ENCODE assay signal across 1 cellular context in genomic region chr7:84821671-84822534, GRCh38.
TF ChIP-seq lines count a peak whose summit lies in the region.

No MANE protein-coding gene starts in this region.

TF ChIP-seq in K562, 482 proteins besides CTCF, POLR2A, EP300 and RAD21 (continued from another document and continues in another):
- TF ChIP-seq MGA (IDR thresholded peaks at IDR 0.05) (peak; percentile 46; the same call in 1 of the 2 replicates), PTRF (tag; IDR thresholded peaks at IDR 0.05) (peak; percentile 97), FOS (IDR thresholded peaks at IDR 0.05; ENCODE audit: extremely low read depth, insufficient read length) (no peak), HNRNPK (IDR thresholded peaks at IDR 0.05; ENCODE audit: low read depth, low read length, poor library complexity, severe bottlenecking) (no peak), BACH1 (tag; IDR thresholded peaks at IDR 0.05) (peak; percentile 97), RBM34 (IDR thresholded peaks at IDR 0.05; ENCODE audit: borderline replicate concordance, insufficient read depth, low read length) (no peak), WHSC1 (IDR thresholded peaks at IDR 0.05; ENCODE audit: low read length) (no peak), KAT8 (IDR thresholded peaks at IDR 0.05; ENCODE audit: low read depth) (no peak), ZNF512 (tag; IDR thresholded peaks at IDR 0.05) (no peak), FOXK1 (CRISPR knock-in tag; IDR thresholded peaks at IDR 0.05; ENCODE audit: borderline replicate concordance) (no peak), ZNF766 (CRISPR knock-in tag; conservative IDR thresholded peaks at IDR 0.05) (peak; percentile 97), NKRF (IDR thresholded peaks at IDR 0.05; ENCODE audit: borderline replicate concordance) (no peak), PCBP1 (IDR thresholded peaks at IDR 0.05; ENCODE audit: low read depth, low read length, poor library complexity, severe bottlenecking) (no peak), XRCC3 (IDR thresholded peaks at IDR 0.05) (no peak)
- TF ChIP-seq, protein P1, sequence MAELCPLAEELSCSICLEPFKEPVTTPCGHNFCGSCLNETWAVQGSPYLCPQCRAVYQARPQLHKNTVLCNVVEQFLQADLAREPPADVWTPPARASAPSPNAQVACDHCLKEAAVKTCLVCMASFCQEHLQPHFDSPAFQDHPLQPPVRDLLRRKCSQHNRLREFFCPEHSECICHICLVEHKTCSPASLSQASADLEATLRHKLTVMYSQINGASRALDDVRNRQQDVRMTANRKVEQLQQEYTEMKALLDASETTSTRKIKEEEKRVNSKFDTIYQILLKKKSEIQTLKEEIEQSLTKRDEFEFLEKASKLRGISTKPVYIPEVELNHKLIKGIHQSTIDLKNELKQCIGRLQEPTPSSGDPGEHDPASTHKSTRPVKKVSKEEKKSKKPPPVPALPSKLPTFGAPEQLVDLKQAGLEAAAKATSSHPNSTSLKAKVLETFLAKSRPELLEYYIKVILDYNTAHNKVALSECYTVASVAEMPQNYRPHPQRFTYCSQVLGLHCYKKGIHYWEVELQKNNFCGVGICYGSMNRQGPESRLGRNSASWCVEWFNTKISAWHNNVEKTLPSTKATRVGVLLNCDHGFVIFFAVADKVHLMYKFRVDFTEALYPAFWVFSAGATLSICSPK (IDR thresholded peaks at IDR 0.05; ENCODE audit: borderline replicate concordance): no peak
- TF ChIP-seq, protein P2, sequence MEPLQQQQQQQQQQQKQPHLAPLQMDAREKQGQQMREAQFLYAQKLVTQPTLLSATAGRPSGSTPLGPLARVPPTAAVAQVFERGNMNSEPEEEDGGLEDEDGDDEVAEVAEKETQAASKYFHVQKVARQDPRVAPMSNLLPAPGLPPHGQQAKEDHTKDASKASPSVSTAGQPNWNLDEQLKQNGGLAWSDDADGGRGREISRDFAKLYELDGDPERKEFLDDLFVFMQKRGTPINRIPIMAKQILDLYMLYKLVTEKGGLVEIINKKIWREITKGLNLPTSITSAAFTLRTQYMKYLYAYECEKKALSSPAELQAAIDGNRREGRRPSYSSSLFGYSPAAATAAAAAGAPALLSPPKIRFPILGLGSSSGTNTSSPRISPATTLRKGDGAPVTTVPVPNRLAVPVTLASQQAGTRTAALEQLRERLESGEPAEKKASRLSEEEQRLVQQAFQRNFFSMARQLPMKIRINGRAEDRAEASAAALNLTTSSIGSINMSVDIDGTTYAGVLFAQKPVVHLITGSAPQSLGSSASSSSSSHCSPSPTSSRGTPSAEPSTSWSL (CRISPR knock-in tag; IDR thresholded peaks at IDR 0.05; ENCODE audit: borderline replicate concordance): no peak
- TF ChIP-seq, protein P3, sequence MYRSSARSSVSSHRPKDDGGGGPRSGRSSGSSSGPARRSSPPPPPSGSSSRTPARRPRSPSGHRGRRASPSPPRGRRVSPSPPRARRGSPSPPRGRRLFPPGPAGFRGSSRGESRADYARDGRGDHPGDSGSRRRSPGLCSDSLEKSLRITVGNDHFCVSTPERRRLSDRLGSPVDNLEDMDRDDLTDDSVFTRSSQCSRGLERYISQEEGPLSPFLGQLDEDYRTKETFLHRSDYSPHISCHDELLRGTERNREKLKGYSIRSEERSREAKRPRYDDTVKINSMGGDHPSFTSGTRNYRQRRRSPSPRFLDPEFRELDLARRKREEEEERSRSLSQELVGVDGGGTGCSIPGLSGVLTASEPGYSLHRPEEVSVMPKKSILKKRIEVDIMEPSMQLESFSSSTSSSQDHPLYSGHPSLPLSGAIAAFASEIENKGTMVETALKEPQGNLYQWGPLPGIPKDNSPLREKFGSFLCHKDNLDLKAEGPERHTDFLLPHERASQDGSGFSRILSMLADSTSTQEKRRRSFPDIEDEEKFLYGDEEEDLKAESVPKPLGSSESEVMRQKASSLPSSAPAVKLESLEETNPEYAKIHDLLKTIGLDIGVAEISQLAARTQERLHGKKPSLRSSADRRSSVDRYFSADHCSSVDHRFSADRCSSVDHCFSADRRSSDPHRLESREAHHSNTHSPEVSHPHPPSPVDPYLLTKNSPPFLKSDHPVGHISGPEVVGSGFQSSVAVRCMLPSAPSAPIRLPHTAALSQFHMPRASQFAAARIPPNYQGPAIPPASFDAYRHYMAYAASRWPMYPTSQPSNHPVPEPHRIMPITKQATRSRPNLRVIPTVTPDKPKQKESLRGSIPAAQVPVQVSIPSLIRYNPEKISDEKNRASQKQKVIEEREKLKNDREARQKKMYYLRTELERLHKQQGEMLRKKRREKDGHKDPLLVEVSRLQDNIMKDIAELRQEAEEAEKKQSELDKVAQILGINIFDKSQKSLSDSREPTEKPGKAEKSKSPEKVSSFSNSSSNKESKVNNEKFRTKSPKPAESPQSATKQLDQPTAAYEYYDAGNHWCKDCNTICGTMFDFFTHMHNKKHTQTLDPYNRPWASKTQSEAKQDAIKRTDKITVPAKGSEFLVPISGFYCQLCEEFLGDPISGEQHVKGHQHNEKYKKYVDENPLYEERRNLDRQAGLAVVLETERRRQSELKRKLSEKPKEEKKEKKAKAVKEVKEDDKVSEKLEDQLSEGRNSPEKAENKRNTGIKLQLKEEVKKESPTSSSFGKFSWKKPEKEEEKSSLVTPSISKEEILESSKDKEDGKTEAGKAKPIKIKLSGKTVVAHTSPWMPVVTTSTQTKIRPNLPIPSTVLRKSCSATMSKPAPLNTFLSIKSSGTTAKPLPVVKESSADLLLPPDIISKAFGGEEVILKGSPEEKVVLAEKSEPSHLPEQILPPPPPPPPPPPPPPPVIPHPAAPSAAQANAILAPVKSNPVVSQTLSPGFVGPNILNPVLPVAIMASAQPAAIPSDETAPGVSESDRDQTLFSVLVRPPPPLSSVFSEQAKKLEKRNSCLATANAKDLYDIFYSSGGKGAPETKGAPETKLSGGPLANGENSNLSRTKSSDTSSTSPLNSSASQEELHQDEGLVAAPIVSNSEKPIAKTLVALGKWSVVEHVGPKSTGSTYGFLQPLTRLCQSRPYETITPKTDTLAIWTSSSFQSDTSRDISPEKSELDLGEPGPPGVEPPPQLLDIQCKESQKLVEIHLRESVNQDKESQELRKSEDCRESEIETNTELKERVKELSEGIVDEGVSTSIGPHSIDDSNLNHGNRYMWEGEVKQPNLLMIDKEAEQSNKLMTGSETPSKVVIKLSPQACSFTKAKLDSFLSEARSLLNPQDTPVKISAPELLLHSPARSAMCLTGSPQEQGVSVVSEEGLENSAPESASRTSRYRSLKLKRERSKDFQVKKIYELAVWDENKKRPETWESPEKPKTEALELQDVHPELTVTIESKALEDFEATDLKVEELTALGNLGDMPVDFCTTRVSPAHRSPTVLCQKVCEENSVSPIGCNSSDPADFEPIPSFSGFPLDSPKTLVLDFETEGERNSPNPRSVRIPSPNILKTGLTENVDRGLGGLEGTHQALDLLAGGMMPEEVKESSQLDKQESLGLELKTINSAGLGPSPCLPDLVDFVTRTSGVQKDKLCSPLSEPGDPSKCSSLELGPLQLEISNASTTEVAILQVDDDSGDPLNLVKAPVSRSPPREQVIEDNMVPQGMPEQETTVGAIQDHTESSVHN (IDR thresholded peaks at IDR 0.05; ENCODE audit: borderline replicate concordance in 1 of 2, low read depth in 1 of 2): no peak
- TF ChIP-seq, protein P4, sequence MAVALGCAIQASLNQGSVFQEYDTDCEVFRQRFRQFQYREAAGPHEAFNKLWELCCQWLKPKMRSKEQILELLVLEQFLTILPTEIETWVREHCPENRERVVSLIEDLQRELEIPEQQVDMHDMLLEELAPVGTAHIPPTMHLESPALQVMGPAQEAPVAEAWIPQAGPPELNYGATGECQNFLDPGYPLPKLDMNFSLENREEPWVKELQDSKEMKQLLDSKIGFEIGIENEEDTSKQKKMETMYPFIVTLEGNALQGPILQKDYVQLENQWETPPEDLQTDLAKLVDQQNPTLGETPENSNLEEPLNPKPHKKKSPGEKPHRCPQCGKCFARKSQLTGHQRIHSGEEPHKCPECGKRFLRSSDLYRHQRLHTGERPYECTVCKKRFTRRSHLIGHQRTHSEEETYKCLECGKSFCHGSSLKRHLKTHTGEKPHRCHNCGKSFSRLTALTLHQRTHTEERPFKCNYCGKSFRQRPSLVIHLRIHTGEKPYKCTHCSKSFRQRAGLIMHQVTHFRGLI (CRISPR knock-in tag; IDR thresholded peaks at IDR 0.05): peak; percentile 88
